Comparison of ENCODE assay signal across 19 cellular contexts in genomic region chr7:70886547-70886946, GRCh38.
DNase-seq lines count a peak whose midpoint lies in the region; ATAC-seq, FAIRE-seq and TF ChIP-seq lines count a peak whose summit lies in the region.
"Had no signal": no experiment of that assay in that cellular context is flagged by ENCODE, and none has a peak within 500 bp of the region (broad histone marks: within the 10 kb centered on the region; RNA-seq: fewer than 3 reads in every experiment).

No MANE protein-coding gene starts in this region.

- peak; percentile 48 for DNase-seq in GM23338 (ENCODE audit: low spot score)
- DNase-seq in NT2/D1 (ENCODE audit: low read depth, low spot score), result peak; percentile 42
- no peak for DNase-seq in H1 (ENCODE audit: low read depth in 1 of 2, low spot score in 2 of 2)
- DNase-seq in mesendoderm, result peak; percentile 97
- no peak for DNase-seq in Ammon's horn (ENCODE audit: low spot score)
- no peak for DNase-seq in NCI-H446 (lab: John Stamatoyannopoulos, UW)
- DNase-seq: 8988T; Calu3; CD8-positive, alpha-beta T cell; DMS79 treated with DMSO at 0.1 percent for 48 hours; GOT3 had no signal

- no peak overlapping the region for H2BK15ac ChIP-seq in H1 (ENCODE audit: low read length)
- H2BK15ac ChIP-seq in mesendoderm (replicated peaks; ENCODE audit: low read depth), result no peak overlapping the region

- ATAC-seq in GM23338, result no peak
- ATAC-seq in HG03457 (IDR thresholded peaks at IDR 0.05; ENCODE audit: unreplicated experiment), result no peak
- no peak for ATAC-seq in HG02642 (IDR thresholded peaks at IDR 0.05; ENCODE audit: poor library complexity, unreplicated experiment)
- ATAC-seq: CD8-positive, alpha-beta T cell; GM12878 had no signal

- no peak overlapping the region for H3K4me3 Mint-ChIP-seq in GM23338
- H3K4me3 Mint-ChIP-seq: B cell; CD8-positive, alpha-beta T cell had no signal

- no peak overlapping the region for H4K8ac ChIP-seq in H1 (ENCODE audit: extremely low read depth, insufficient read depth, low read length)
- no peak overlapping the region for H4K8ac ChIP-seq in mesendoderm (ENCODE audit: low read depth, low read length)

- H3K4me3 ChIP-seq in GM23338, result no peak overlapping the region
- no peak overlapping the region for H3K4me3 ChIP-seq in NT2/D1 (ENCODE audit: insufficient read length, low read depth)
- no peak overlapping the region for H3K4me3 ChIP-seq in H1 (ENCODE audit: extremely low read depth in 1 of 4, insufficient read depth in 2 of 4, low read depth in 3 of 4, low read length in 4 of 4)
- H3K4me3 ChIP-seq in mesendoderm (ENCODE audit: low read length), result no peak overlapping the region
- H3K4me3 ChIP-seq: BLaER1 treated with 17β-estradiol and CSF1 and Interleukin-3, amounts not matched to agents 10 nM and 100 nM; GM12878; HAP-1 had no signal

- H3K4ac ChIP-seq in H1 (replicated peaks; ENCODE audit: insufficient read length, low read depth, low read length) (no peak overlapping the region), mesendoderm (ENCODE audit: low read depth, low read length) (no peak overlapping the region)

- no peaks in the 10 kb centered on the region for H3K9me2 ChIP-seq in GM23338 (ENCODE audit: insufficient read depth)

- no peak overlapping the region for H3K56ac ChIP-seq in H1 (replicated peaks; ENCODE audit: insufficient read length, low read depth, low read length)
- H3K56ac ChIP-seq in mesendoderm (ENCODE audit: low read length), result no peak overlapping the region

- no peak for FAIRE-seq in H1 (lab: Jason Lieb, UNC)
- FAIRE-seq: GM12878, GM18507 had no signal

- H3K4me1 ChIP-seq in GM23338 (ENCODE audit: insufficient read depth) (peaks cover 29% of the 10 kb centered on the region), NT2/D1 (ENCODE audit: insufficient read depth, insufficient read length) (no peaks in the 10 kb centered on the region), H1 (replicated peaks in 1 of 4; ENCODE audit: control insufficient read depth in 3 of 4, insufficient read depth in 4 of 4, low read length in 3 of 4) (peaks cover 5 to 13% (median 8%) of the 10 kb centered on the region in 4 experiments; a peak in 5 of 7 replicates), mesendoderm (ENCODE audit: control insufficient read depth, low read depth, low read length) (peaks cover 7% of the 10 kb centered on the region)
- H3K4me1 ChIP-seq: BLaER1 treated with 17β-estradiol and CSF1 and Interleukin-3, amounts not matched to agents 10 nM and 100 nM; HAP-1 had no signal

- TF ChIP-seq POLR2A in H1 (IDR thresholded peaks at IDR 0.05; ENCODE audit: control extremely low read depth in 1 of 2, low read depth in 2 of 2, low read length in 2 of 2), result no peak

- H3K27ac ChIP-seq in GM23338 (ENCODE audit: low read depth) (peak overlapping the region; percentile 76), H1 (ENCODE audit: low read depth, low read length) (no peak overlapping the region), mesendoderm (ENCODE audit: low read depth, low read length) (no peak overlapping the region)
- H3K27ac ChIP-seq: BLaER1 treated with 17β-estradiol and CSF1 and Interleukin-3, amounts not matched to agents 10 nM and 100 nM; KMS-11 had no signal

- H3K27ac Mint-ChIP-seq in GM23338, result no peak overlapping the region
- H3K27ac Mint-ChIP-seq: B cell; CD8-positive, alpha-beta T cell had no signal

- WGBS in H1 (ENCODE audit: extremely low coverage in 1 of 2, insufficient coverage in 1 of 2, insufficient read length in 1 of 2, insufficient replicate concordance in 2 of 2, low coverage in 1 of 2, low lambda C conversion rate in 2 of 2, missing lambda C conversion rate in 1 of 2), 2 experiments, result 67% methylated on average over 1 of the region's 1 CpG; no CpG with 5 or more reads in 1 of the 2 experiments
- no CpG with 5 or more reads among the region's 1 CpG for WGBS in mesendoderm (ENCODE audit: extremely low coverage, insufficient coverage, low lambda C conversion rate)

- POLR2A ChIA-PET in H1 (lab: Charles Lee; ENCODE audit: partially characterized antibody), result interaction anchor here (1.0 kb wide), 1 partner anchor 26 kb away, joined by 3 read pairs; no protein-coding TSS in a partner anchor

- H3K9me3 Mint-ChIP-seq in GM23338, result peaks cover 57% of the 10 kb centered on the region

- H3K23me2 ChIP-seq in H1 (ENCODE audit: low read depth, low read length), result no peaks in the 10 kb centered on the region; the same call in 1 of the 2 replicates

- H3K9ac ChIP-seq in NT2/D1 (ENCODE audit: insufficient read length, low read depth) (no peak overlapping the region), H1 (replicated peaks in 1 of 4; ENCODE audit: extremely low read depth in 1 of 4, low read depth in 3 of 4, low read length in 3 of 4) (no peak overlapping the region), mesendoderm (ENCODE audit: low read length) (no peak overlapping the region)
- H3K9ac ChIP-seq: BLaER1 treated with 17β-estradiol and CSF1 and Interleukin-3, amounts not matched to agents 10 nM and 100 nM; KMS-11 had no signal

- CTCF ChIA-PET in H1 (lab: Charles Lee; ENCODE audit: partially characterized antibody), result no interaction called here

- peaks cover 9% of the 10 kb centered on the region for H3K27me3 Mint-ChIP-seq in GM23338 (ENCODE audit: insufficient read depth, low read depth, poor library complexity)

- H4K20me1 ChIP-seq in GM23338 (replicated peaks; ENCODE audit: insufficient read depth) (no peaks in the 10 kb centered on the region), H1 (replicated peaks in 1 of 2; ENCODE audit: control insufficient read depth in 1 of 2, insufficient read depth in 2 of 2, low read length in 2 of 2) (no peaks in the 10 kb centered on the region)
- H4K20me1 ChIP-seq: BLaER1 treated with 17β-estradiol and CSF1 and Interleukin-3, amounts not matched to agents 10 nM and 100 nM had no signal

- H3K14ac ChIP-seq in H1 (ENCODE audit: insufficient read length), result no peak overlapping the region

- TF ChIP-seq CTCF in GM23338 (conservative IDR thresholded peaks at IDR 0.05; ENCODE audit: low read depth in 2 of 2) (no peak), H1 (IDR thresholded peaks at IDR 0.05; ENCODE audit: control extremely low read depth in 1 of 3, insufficient read depth in 1 of 3, low read depth in 1 of 3, low read length in 3 of 3) (no peak)

- H3K4me1 Mint-ChIP-seq in GM23338, result peaks cover 22% of the 10 kb centered on the region
- H3K4me1 Mint-ChIP-seq: B cell had no signal

- H3K4me2 ChIP-seq in GM23338 (no peak overlapping the region), H1 (ENCODE audit: insufficient read depth in 1 of 2, low read depth in 2 of 2, low read length in 2 of 2) (no peak overlapping the region), mesendoderm (ENCODE audit: low read length) (no peak overlapping the region)
- H3K4me2 ChIP-seq: BLaER1 treated with 17β-estradiol and CSF1 and Interleukin-3, amounts not matched to agents 10 nM and 100 nM; KMS-11 had no signal

- peaks cover 8% of the 10 kb centered on the region for H3F3A ChIP-seq in GM23338 (replicated peaks; ENCODE audit: low read depth)

- no peak overlapping the region for H2AFZ ChIP-seq in GM23338
- H2AFZ ChIP-seq in H1 (ENCODE audit: low read length), result no peak overlapping the region

- H4K5ac ChIP-seq in H1 (ENCODE audit: insufficient read length, low read depth, low read length) (no peak overlapping the region), mesendoderm (ENCODE audit: low read length) (no peak overlapping the region)

- H4K91ac ChIP-seq in H1 (replicated peaks; ENCODE audit: insufficient read length, low read length), result no peak overlapping the region

- H2AK5ac ChIP-seq in H1 (ENCODE audit: low read depth, low read length) (no peak overlapping the region), mesendoderm (ENCODE audit: low read length) (no peak overlapping the region)

- no peak overlapping the region for H3K23ac ChIP-seq in H1 (ENCODE audit: insufficient read length)
- no peak overlapping the region for H3K23ac ChIP-seq in mesendoderm (ENCODE audit: low read length)

- no peaks in the 10 kb centered on the region for H3K79me2 ChIP-seq in GM23338 (replicated peaks; ENCODE audit: insufficient read depth)
- no peaks in the 10 kb centered on the region for H3K79me2 ChIP-seq in H1 (ENCODE audit: control insufficient read depth in 1 of 2, insufficient read depth in 2 of 2, low read length in 2 of 2)
- no peaks in the 10 kb centered on the region for H3K79me2 ChIP-seq in mesendoderm (ENCODE audit: control insufficient read depth, insufficient read depth, low read length)

- H3K79me1 ChIP-seq in H1 (ENCODE audit: low read depth, low read length), result no peaks in the 10 kb centered on the region
- H3K79me1 ChIP-seq in mesendoderm (ENCODE audit: low read length), result no peaks in the 10 kb centered on the region

- H3K36me3 ChIP-seq in GM23338 (ENCODE audit: insufficient read depth), result peaks cover 14% of the 10 kb centered on the region
- H3K36me3 ChIP-seq in NT2/D1 (ENCODE audit: insufficient read depth, insufficient read length, low read length), result no peaks in the 10 kb centered on the region
- H3K36me3 ChIP-seq in H1 (ENCODE audit: control insufficient read depth in 2 of 4, insufficient read depth in 4 of 4, low read length in 3 of 4), result no peaks in the 10 kb centered on the region
- no peaks in the 10 kb centered on the region for H3K36me3 ChIP-seq in mesendoderm (ENCODE audit: control insufficient read depth, insufficient read depth, low read length)
- H3K36me3 ChIP-seq: BLaER1 treated with 17β-estradiol and CSF1 and Interleukin-3, amounts not matched to agents 10 nM and 100 nM; HAP-1 had no signal

- H3K9me3 ChIP-seq in NT2/D1 (ENCODE audit: insufficient read depth, low read length) (peaks cover 34% of the 10 kb centered on the region; the same call in 1 of the 2 replicates), H1 (ENCODE audit: insufficient read depth in 2 of 2, low read depth in 1 of 2, low read length in 1 of 2) (peaks cover 0 to 9% of the 10 kb centered on the region in 2 experiments; a peak in 3 of 4 replicates)
- H3K9me3 ChIP-seq: HAP-1 had no signal

- TF ChIP-seq EP300 in H1 (IDR thresholded peaks at IDR 0.05; ENCODE audit: borderline replicate concordance in 1 of 2, low read depth in 2 of 2, low read length in 2 of 2), result no peak

- H2BK12ac ChIP-seq in H1 (ENCODE audit: low read depth, low read length), result no peak overlapping the region

- H2BK120ac ChIP-seq in H1 (replicated peaks; ENCODE audit: low read depth, low read length) (no peak overlapping the region), mesendoderm (ENCODE audit: low read depth, low read length) (no peak overlapping the region)

- no peak overlapping the region for H2BK20ac ChIP-seq in H1 (ENCODE audit: low read length)

- H3K18ac ChIP-seq in H1 (ENCODE audit: extremely low read depth, low read length) (no peak overlapping the region), mesendoderm (ENCODE audit: low read length) (no peak overlapping the region)

- H2BK5ac ChIP-seq in H1 (ENCODE audit: low read depth, low read length) (no peak overlapping the region), mesendoderm (ENCODE audit: low read length) (no peak overlapping the region)

- H3K27me3 ChIP-seq in GM23338 (ENCODE audit: insufficient read depth) (no peaks in the 10 kb centered on the region), NT2/D1 (ENCODE audit: insufficient read depth, insufficient read length) (no peaks in the 10 kb centered on the region), H1 (replicated peaks in 1 of 4; ENCODE audit: control insufficient read depth in 3 of 4, extremely low read depth in 1 of 4, insufficient read depth in 3 of 4, low read length in 3 of 4) (no peaks in the 10 kb centered on the region), mesendoderm (ENCODE audit: insufficient read depth, low read length, poor library complexity) (no peaks in the 10 kb centered on the region)
- H3K27me3 ChIP-seq: BLaER1 treated with 17β-estradiol and CSF1 and Interleukin-3, amounts not matched to agents 10 nM and 100 nM had no signal

- TF ChIP-seq RAD21 in H1 (IDR thresholded peaks at IDR 0.05 in 1 of 2, conservative IDR thresholded peaks at IDR 0.05 in 1 of 2; ENCODE audit: low read depth in 2 of 2, low read length in 2 of 2), result peak in 1 of 2 experiments; percentile 19; a peak in 1 of 4 replicates

- H3K36me3 Mint-ChIP-seq in GM23338 (ENCODE audit: low read depth), result peaks cover 52% of the 10 kb centered on the region
- H3K36me3 Mint-ChIP-seq: CD8-positive, alpha-beta T cell had no signal

Comparison
In these comparisons a context has a peak if more than half of its experiments do, and no peak if none do; other contexts are left out.
1. DNase-seq: peak in GM23338 (single experiment), NT2/D1 (single experiment) and mesendoderm (single experiment); none in H1 (0 of 2), Ammon's horn (single experiment) and NCI-H446 (0 of 2).